5 cellular contexts compared by ENCODE assay signal in the genomic region with DNA sequence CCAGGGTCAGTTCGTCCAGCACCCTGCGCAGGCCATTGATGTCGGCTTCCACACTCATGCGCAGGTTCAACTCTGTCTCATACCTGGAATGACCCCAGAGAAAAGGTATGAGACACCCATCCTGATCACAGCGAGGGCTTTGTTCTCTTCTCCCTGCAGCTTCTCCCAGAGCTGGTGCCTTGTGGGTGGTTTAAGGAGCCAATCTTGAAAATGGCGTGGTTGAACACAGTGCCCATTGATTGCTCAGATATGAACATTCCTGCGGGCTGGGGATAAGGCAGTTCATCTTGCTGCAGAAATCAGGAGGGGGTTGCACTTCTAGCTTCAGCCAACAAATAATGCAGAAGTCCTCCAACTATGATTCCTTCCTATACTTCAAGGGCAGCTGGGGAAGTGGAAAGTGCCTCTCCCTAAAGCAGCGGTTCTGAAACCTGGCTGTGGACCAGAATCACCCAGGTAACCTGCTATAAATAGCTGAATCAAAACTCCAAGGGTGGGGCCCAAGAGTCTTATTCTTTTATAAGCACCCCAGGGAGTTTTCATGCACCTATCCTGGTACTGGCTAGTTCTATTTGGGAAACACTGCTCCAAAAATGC. TPM values are rescaled to one million over a fixed set of nuclear protein-coding genes. Genes with fewer than 3 reads are reported as not detected.
"Had no signal": no experiment of that assay in that cellular context is flagged by ENCODE, and none has a peak within 500 bp of the region (broad histone marks: within the 10 kb centered on the region; RNA-seq: fewer than 3 reads in every experiment).

No MANE protein-coding gene starts in this region.

RNA-seq across cellular contexts. Expression of gene KRT14, which starts 2.3 kb away (rescaled TPM):
- total RNA-seq: activated CD8-positive, alpha-beta T cell treated with anti-CD3 and anti-CD28 coated beads, Interleukin-2, amount 10 ng/mL, durations not matched to agents 7 days and 5 days; activated naive CD8-positive, alpha-beta T cell treated with anti-CD3 and anti-CD28 coated beads, Interleukin-2, amount 10 ng/mL, durations not matched to agents 7 days and 5 days; T-helper 17 cell; WTC11 had no signal

RNA-seq across cellular contexts. Expression of gene KRT9, which starts 12.6 kb away (rescaled TPM):
- total RNA-seq: activated CD8-positive, alpha-beta T cell treated with anti-CD3 and anti-CD28 coated beads, Interleukin-2, amount 10 ng/mL, durations not matched to agents 7 days and 5 days; activated naive CD8-positive, alpha-beta T cell treated with anti-CD3 and anti-CD28 coated beads, Interleukin-2, amount 10 ng/mL, durations not matched to agents 7 days and 5 days; OCI-LY7; T-helper 17 cell; WTC11 had no signal

RNA-seq across cellular contexts. Expression of gene KRT16, which starts 28.1 kb away (rescaled TPM):
- total RNA-seq: activated CD8-positive, alpha-beta T cell treated with anti-CD3 and anti-CD28 coated beads, Interleukin-2, amount 10 ng/mL, durations not matched to agents 7 days and 5 days; activated naive CD8-positive, alpha-beta T cell treated with anti-CD3 and anti-CD28 coated beads, Interleukin-2, amount 10 ng/mL, durations not matched to agents 7 days and 5 days; OCI-LY7; T-helper 17 cell; WTC11 had no signal

RNA-seq across cellular contexts. Expression of gene KRT17, which starts 39.9 kb away (rescaled TPM):
- total RNA-seq: activated CD8-positive, alpha-beta T cell treated with anti-CD3 and anti-CD28 coated beads, Interleukin-2, amount 10 ng/mL, durations not matched to agents 7 days and 5 days; activated naive CD8-positive, alpha-beta T cell treated with anti-CD3 and anti-CD28 coated beads, Interleukin-2, amount 10 ng/mL, durations not matched to agents 7 days and 5 days; T-helper 17 cell had no signal

RNA-seq across cellular contexts. Expression of gene KRT19, which starts 56.3 kb away (rescaled TPM):
- total RNA-seq: activated CD8-positive, alpha-beta T cell treated with anti-CD3 and anti-CD28 coated beads, Interleukin-2, amount 10 ng/mL, durations not matched to agents 7 days and 5 days; activated naive CD8-positive, alpha-beta T cell treated with anti-CD3 and anti-CD28 coated beads, Interleukin-2, amount 10 ng/mL, durations not matched to agents 7 days and 5 days; OCI-LY7; T-helper 17 cell had no signal
